ENCODE assay signal across 1 cellular context in genomic region chr7:33880787-33881186, GRCh38.
A peak's percentile ranks its signal among the peaks of the same experiment; 100 is the strongest.
TF ChIP-seq lines count a peak whose summit lies in the region.

No MANE protein-coding gene starts in this region.

TF ChIP-seq in SK-N-SH, 30 proteins besides CTCF, POLR2A, EP300 and RAD21 (continued from another document):
- TF ChIP-seq JUND (IDR thresholded peaks at IDR 0.05) (peak; percentile 41; the same call in 1 of the 2 replicates), TEAD4 (IDR thresholded peaks at IDR 0.05; ENCODE audit: borderline replicate concordance, insufficient read depth) (no peak), TCF12 (IDR thresholded peaks at IDR 0.05) (peak; percentile 46), FOSL2 (IDR thresholded peaks at IDR 0.05; ENCODE audit: borderline replicate concordance, low read depth) (peak; percentile 32; the same call in 1 of the 2 replicates), EZH2phosphoT487 (IDR thresholded peaks at IDR 0.05; ENCODE audit: borderline replicate concordance, low read depth) (no peak), FOXJ3 (CRISPR knock-in tag; IDR thresholded peaks at IDR 0.05) (no peak), TAF1 (IDR thresholded peaks at IDR 0.05; ENCODE audit: borderline replicate concordance, low read depth, low read length) (no peak), RXRA (IDR thresholded peaks at IDR 0.05; ENCODE audit: borderline replicate concordance, low read depth) (no peak)
